In the genomic region with DNA sequence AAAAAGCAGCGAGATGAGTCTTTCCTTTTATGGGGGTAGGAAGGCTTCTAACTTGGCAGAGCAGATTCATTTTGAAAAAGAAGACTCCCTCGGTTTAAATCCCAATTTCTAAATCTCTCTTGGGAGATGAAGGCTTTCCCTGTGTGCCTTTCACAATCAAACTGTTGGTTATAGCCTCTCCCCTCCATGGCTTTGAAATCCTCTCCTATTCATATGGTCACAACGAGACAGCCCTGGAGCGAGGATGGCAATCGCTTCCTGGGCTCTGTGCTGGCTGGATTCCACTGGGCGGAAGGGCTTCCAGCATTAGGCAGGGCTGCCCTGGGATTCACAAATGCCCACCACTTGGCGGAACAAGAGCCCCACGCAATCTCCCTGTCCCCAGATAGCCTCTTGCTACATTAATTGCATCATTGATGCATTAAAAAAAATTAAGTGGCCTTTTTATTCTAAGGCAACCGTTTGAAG, we compare ENCODE assay signal across 12 cellular contexts. TPM values are rescaled to one million over a fixed set of nuclear protein-coding genes. Genes with fewer than 3 reads are reported as not detected.
A peak's percentile ranks its signal among the peaks of the same experiment; 100 is the strongest.
DNase-seq lines count a peak whose midpoint lies in the region; ATAC-seq and TF ChIP-seq lines count a peak whose summit lies in the region.
"Had no signal": no experiment of that assay in that cellular context is flagged by ENCODE, and none has a peak within 500 bp of the region (broad histone marks: within the 10 kb centered on the region; RNA-seq: fewer than 3 reads in every experiment).

No MANE protein-coding gene starts in this region.

- no peak overlapping the region for H3K4me3 Mint-ChIP-seq in WTC11
- no peak overlapping the region for H3K4me3 Mint-ChIP-seq in naive thymus-derived CD4-positive, alpha-beta T cell
- H3K4me3 Mint-ChIP-seq: activated B cell treated with CpG ODN at 0.5 μM for 24 hours had no signal

- H3K27me3 ChIP-seq in BE2C, result no peaks in the 10 kb centered on the region
- no peaks in the 10 kb centered on the region for H3K27me3 ChIP-seq in trophoblast cell (ENCODE audit: insufficient read depth, low read length)
- no peaks in the 10 kb centered on the region for H3K27me3 ChIP-seq in naive thymus-derived CD4-positive, alpha-beta T cell (ENCODE audit: control insufficient read depth in 2 of 2, insufficient read depth in 2 of 2, low read length in 2 of 2)

- no peaks in the 10 kb centered on the region; the same call in 1 of the 2 replicates for H3K27me3 Mint-ChIP-seq in WTC11 (ENCODE audit: low read depth)
- H3K27me3 Mint-ChIP-seq in naive thymus-derived CD4-positive, alpha-beta T cell, result peaks cover 31 to 71% (median 46%) of the 10 kb centered on the region in 5 donors

- no peak overlapping the region for H2AK5ac ChIP-seq in trophoblast cell (ENCODE audit: low read length)

- H3K4me2 ChIP-seq in trophoblast cell (ENCODE audit: low read length), result no peak overlapping the region

- CTCF ChIA-PET in WTC11 (lab: Charles Lee), result interaction anchor here (2.0 kb wide), 1 partner anchor 10 kb away, joined by 4 read pairs; no protein-coding TSS in a partner anchor
- CTCF ChIA-PET in naive thymus-derived CD4-positive, alpha-beta T cell (lab: Charles Lee), result no interaction called here

- H3K79me1 ChIP-seq in trophoblast cell (ENCODE audit: low read length), result no peaks in the 10 kb centered on the region

- H3K9me3 ChIP-seq in BE2C (no peaks in the 10 kb centered on the region), trophoblast cell (ENCODE audit: insufficient read depth, low read depth, low read length) (no peaks in the 10 kb centered on the region)
- no peaks in the 10 kb centered on the region for H3K9me3 ChIP-seq in naive thymus-derived CD4-positive, alpha-beta T cell (ENCODE audit: control insufficient read depth in 2 of 3, low read length in 3 of 3)

- no peak overlapping the region for H2BK12ac ChIP-seq in trophoblast cell (ENCODE audit: low read length)

- no peak overlapping the region for H4K12ac ChIP-seq in trophoblast cell (ENCODE audit: low read depth, low read length)

- H3K4me1 Mint-ChIP-seq in WTC11, result peaks cover 44% of the 10 kb centered on the region
- H3K4me1 Mint-ChIP-seq in naive thymus-derived CD4-positive, alpha-beta T cell, result peaks cover 0 to 14% (median 6%) of the 10 kb centered on the region in 7 donors
- H3K4me1 Mint-ChIP-seq: activated B cell treated with CpG ODN at 0.5 μM for 24 hours had no signal

- H4K8ac ChIP-seq in trophoblast cell (ENCODE audit: low read depth, low read length), result no peak overlapping the region

- no peak overlapping the region for H2BK5ac ChIP-seq in trophoblast cell (ENCODE audit: low read depth, low read length, poor library complexity)

- peak overlapping the region; percentile 70 for H4K91ac ChIP-seq in trophoblast cell (ENCODE audit: low read depth, low read length)

- DNase-seq in BE2C, result peak; percentile 52
- peak; percentile 33 for DNase-seq in WTC11 (ENCODE audit: low spot score)
- DNase-seq in Right ventricle myocardium superior, result peak; percentile 79
- no peak for DNase-seq in trophoblast cell
- DNase-seq in naive thymus-derived CD4-positive, alpha-beta T cell, result no peak
- DNase-seq in superior temporal gyrus (ENCODE audit: extremely low spot score), result no peak
- DNase-seq: activated B cell treated with CpG ODN at 0.5 μM for 24 hours, left colon, NCI-H510A had no signal

- H3K4ac ChIP-seq in trophoblast cell (ENCODE audit: low read depth, low read length), result no peak overlapping the region

- TF ChIP-seq CTCF in BE2C (IDR thresholded peaks at IDR 0.05; ENCODE audit: low read depth, low read length) (no peak), WTC11 (IDR thresholded peaks at IDR 0.05) (no peak)

- peak; percentile 92 for ATAC-seq in WTC11
- ATAC-seq in Right ventricle myocardium superior (ENCODE audit: poor library complexity), result peak; percentile 70
- ATAC-seq in HG03342 (IDR thresholded peaks at IDR 0.05; ENCODE audit: unreplicated experiment), result no peak
- ATAC-seq in naive thymus-derived CD4-positive, alpha-beta T cell, result no peak
- no peak for ATAC-seq in HG03280 (IDR thresholded peaks at IDR 0.05; ENCODE audit: unreplicated experiment)
- ATAC-seq: left colon had no signal

- no peaks in the 10 kb centered on the region for H3K36me3 ChIP-seq in BE2C
- no peaks in the 10 kb centered on the region for H3K36me3 ChIP-seq in trophoblast cell (ENCODE audit: control insufficient read depth in 1 of 2, insufficient read depth in 2 of 2, low read length in 2 of 2)
- no peaks in the 10 kb centered on the region for H3K36me3 ChIP-seq in naive thymus-derived CD4-positive, alpha-beta T cell (ENCODE audit: control insufficient read depth in 2 of 3, insufficient read depth in 3 of 3, low read length in 3 of 3)

- no peak overlapping the region for H3K23ac ChIP-seq in trophoblast cell (ENCODE audit: low read length)

- intact Hi-C loops in Right ventricle myocardium superior (cut with DNase I), result no loop called here
- intact Hi-C loops in naive thymus-derived CD4-positive, alpha-beta T cell (cut with micrococcal nuclease), result no loop called here

- no peak overlapping the region for H3K27ac ChIP-seq in trophoblast cell (ENCODE audit: low read depth, low read length)
- no peak overlapping the region for H3K27ac ChIP-seq in naive thymus-derived CD4-positive, alpha-beta T cell (ENCODE audit: low read depth, low read length)

- H2AFZ ChIP-seq in trophoblast cell (ENCODE audit: insufficient read depth, low read length, poor library complexity), result no peak overlapping the region

- H3K9ac ChIP-seq in trophoblast cell (ENCODE audit: low read length), result no peak overlapping the region

- peaks cover 5% of the 10 kb centered on the region; the same call in 1 of the 2 replicates for H3K4me1 ChIP-seq in BE2C
- no peaks in the 10 kb centered on the region for H3K4me1 ChIP-seq in trophoblast cell (ENCODE audit: control insufficient read depth in 1 of 2, insufficient read depth in 2 of 2, low read length in 2 of 2)
- H3K4me1 ChIP-seq in naive thymus-derived CD4-positive, alpha-beta T cell (ENCODE audit: control insufficient read depth in 2 of 2, insufficient read depth in 2 of 2, low read length in 2 of 2), result no peaks in the 10 kb centered on the region

- no CpG with 5 or more reads among the region's 9 CpGs for WGBS in trophoblast cell (ENCODE audit: extremely low coverage, insufficient coverage, insufficient read length)

- H3K14ac ChIP-seq in trophoblast cell (ENCODE audit: low read length), result no peak overlapping the region

- H3K9me3 Mint-ChIP-seq in WTC11, result no peaks in the 10 kb centered on the region
- no peaks in the 10 kb centered on the region for H3K9me3 Mint-ChIP-seq in naive thymus-derived CD4-positive, alpha-beta T cell
- H3K9me3 Mint-ChIP-seq: activated B cell treated with CpG ODN at 0.5 μM for 24 hours had no signal

- no peaks in the 10 kb centered on the region for H3K36me3 Mint-ChIP-seq in WTC11
- H3K36me3 Mint-ChIP-seq in naive thymus-derived CD4-positive, alpha-beta T cell, result no peaks in the 10 kb centered on the region
- H3K36me3 Mint-ChIP-seq: CD14-positive monocyte had no signal

- H3K18ac ChIP-seq in trophoblast cell (ENCODE audit: low read length), result no peak overlapping the region

- H3K27ac Mint-ChIP-seq in WTC11, result no peak overlapping the region
- H3K27ac Mint-ChIP-seq in naive thymus-derived CD4-positive, alpha-beta T cell, result no peak overlapping the region
- H3K27ac Mint-ChIP-seq: activated B cell treated with CpG ODN at 0.5 μM for 24 hours had no signal

- no peaks in the 10 kb centered on the region for H3K79me2 ChIP-seq in trophoblast cell (ENCODE audit: control insufficient read depth, insufficient read depth, low read length, poor library complexity)

- H3K4me3 ChIP-seq in BE2C (ENCODE audit: low read depth, low read length) (no peak overlapping the region), trophoblast cell (ENCODE audit: low read depth, low read length) (no peak overlapping the region)
- no peak overlapping the region for H3K4me3 ChIP-seq in naive thymus-derived CD4-positive, alpha-beta T cell (ENCODE audit: low read length)

- POLR2A ChIA-PET in WTC11 (lab: Charles Lee), result no interaction called here
- POLR2A ChIA-PET in naive thymus-derived CD4-positive, alpha-beta T cell (lab: Charles Lee), result no interaction called here

- no peak overlapping the region for H2BK120ac ChIP-seq in trophoblast cell (ENCODE audit: insufficient read depth, low read length, poor library complexity)

TF ChIP-seq in WTC11, 78 proteins besides CTCF, POLR2A, EP300 and RAD21 (continues in another document):
- TF ChIP-seq ZNF423 (CRISPR knock-in tag; IDR thresholded peaks at IDR 0.05) (no peak), ZBTB21 (CRISPR knock-in tag; IDR thresholded peaks at IDR 0.05; ENCODE audit: borderline replicate concordance) (no peak), ZNF396 (CRISPR knock-in tag; IDR thresholded peaks at IDR 0.05; ENCODE audit: borderline replicate concordance) (no peak), OVOL2 (CRISPR knock-in tag; IDR thresholded peaks at IDR 0.05; ENCODE audit: borderline replicate concordance) (no peak), ZNF671 (CRISPR knock-in tag; IDR thresholded peaks at IDR 0.05) (no peak)
- TF ChIP-seq, protein P1, sequence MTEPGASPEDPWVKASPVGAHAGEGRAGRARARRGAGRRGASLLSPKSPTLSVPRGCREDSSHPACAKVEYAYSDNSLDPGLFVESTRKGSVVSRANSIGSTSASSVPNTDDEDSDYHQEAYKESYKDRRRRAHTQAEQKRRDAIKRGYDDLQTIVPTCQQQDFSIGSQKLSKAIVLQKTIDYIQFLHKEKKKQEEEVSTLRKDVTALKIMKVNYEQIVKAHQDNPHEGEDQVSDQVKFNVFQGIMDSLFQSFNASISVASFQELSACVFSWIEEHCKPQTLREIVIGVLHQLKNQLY (CRISPR knock-in tag; IDR thresholded peaks at IDR 0.05), result no peak

RNA-seq across cellular contexts. Expression of a gene that starts 1.6 kb away (rescaled TPM):
- 0.31 TPM for polyA plus RNA-seq in BE2C (2012; ENCODE audit: insufficient read depth, insufficient read length, low read depth)
- total RNA-seq in WTC11 (2021) (0.14 to 0.28 TPM (median 0.27 TPM) in 3 replicates), Right ventricle myocardium superior (104 TPM)
- polyA plus RNA-seq in trophoblast cell (2013), result 0.03 TPM in 1 of 2 replicates, not detected in the other
- 1 to 10 TPM in 1 of 5 experiments, under 1 TPM in 1, not detected in 3; 0.29 to 3.7 TPM for total RNA-seq in naive thymus-derived CD4-positive, alpha-beta T cell
- polyA plus RNA-seq in naive thymus-derived CD4-positive, alpha-beta T cell, result not detected
- total RNA-seq: activated B cell treated with CpG ODN at 0.5 μM for 24 hours had no signal

Comparison
In these comparisons a context has a peak if more than half of its experiments do, and no peak if none do; other contexts are left out.
1. DNase-seq: peak in BE2C (single experiment), WTC11 (single experiment) and Right ventricle myocardium superior (single experiment); none in trophoblast cell (0 of 2), naive thymus-derived CD4-positive, alpha-beta T cell (0 of 9) and superior temporal gyrus (single experiment).
2. ATAC-seq: peak in WTC11 (single experiment) and Right ventricle myocardium superior (single experiment); none in HG03342 (single experiment), naive thymus-derived CD4-positive, alpha-beta T cell (single experiment) and HG03280 (single experiment).
3. RNA of a gene that starts 1.6 kb away (total RNA-seq): 104 TPM in Right ventricle myocardium superior (single experiment); 0.14 to 0.28 TPM in WTC11 and 0.29 to 3.7 TPM in naive thymus-derived CD4-positive, alpha-beta T cell; every median in the first group is over 10 times any median in the second.